In genomic region chr17:54347495-54347894, GRCh38 we compare ENCODE assay signal across 1 cellular context.
TF ChIP-seq lines count a peak whose summit lies in the region.

No MANE protein-coding gene starts in this region.

TF ChIP-seq in GM23338, 12 proteins besides CTCF, POLR2A, EP300 and RAD21 (continued from another document):
- TF ChIP-seq ZNF462 (CRISPR knock-in tag; IDR thresholded peaks at IDR 0.05) (no peak), ETS1 (IDR thresholded peaks at IDR 0.05) (no peak), POLR2AphosphoS5 (IDR thresholded peaks at IDR 0.05; ENCODE audit: low read depth) (no peak), NANOG (IDR thresholded peaks at IDR 0.05; ENCODE audit: borderline replicate concordance) (no peak), STAT1 (IDR thresholded peaks at IDR 0.05; ENCODE audit: unreplicated experiment) (no peak), JUNB (IDR thresholded peaks at IDR 0.05; ENCODE audit: unreplicated experiment) (no peak)
TF ChIP-seq in GM23338: peak in this region for 0.
